ENCODE assay signal across 13 cellular contexts in genomic region chr3:182325213-182325941, GRCh38.
DNase-seq lines count a peak whose midpoint lies in the region; ATAC-seq and TF ChIP-seq lines count a peak whose summit lies in the region.
"Had no signal": no experiment of that assay in that cellular context is flagged by ENCODE, and none has a peak within 500 bp of the region (broad histone marks: within the 10 kb centered on the region; RNA-seq: fewer than 3 reads in every experiment).

No MANE protein-coding gene starts in this region.

- WGBS in mammary epithelial cell (ENCODE audit: low coverage, missing lambda C conversion rate), result 92% methylated on average over 10 of the region's 10 CpGs
- WGBS in aorta, 2 donors, result 73 to 74% methylated on average over 10 of the region's 10 CpGs
- WGBS in gastroesophageal sphincter (ENCODE audit: low coverage in 1 of 2), 2 donors, result 82 to 85% methylated on average over 4 to 10 of the region's 10 CpGs

- dilution Hi-C loops in mammary epithelial cell (cut with HindIII; ENCODE audit: low sequenced_read_pairs), result no loop called here

- BruUV-seq in mammary epithelial cell (replicated peaks; lab: Mats Ljungman, UMichigan), result no TSS peak

- no peaks in the 10 kb centered on the region for H3K79me2 ChIP-seq in mammary epithelial cell (ENCODE audit: insufficient read depth, low read length)

- CTCF ChIA-PET in mammary epithelial cell (lab: Charles Lee; ENCODE audit: low non-redundant PET), result no interaction called here

- ATAC-seq in GM21528 (IDR thresholded peaks at IDR 0.05; ENCODE audit: low FRiP score, unreplicated experiment), result peak; percentile 66
- peak; percentile 55 for ATAC-seq in HG03565 (IDR thresholded peaks at IDR 0.05; ENCODE audit: unreplicated experiment)
- no peak for ATAC-seq in aorta (ENCODE audit: low FRiP score)
- no peak for ATAC-seq in gastroesophageal sphincter

- H3K9me3 ChIP-seq in mammary epithelial cell (replicated peaks; ENCODE audit: insufficient read depth, low read length) (no peaks in the 10 kb centered on the region), aorta (ENCODE audit: control insufficient read depth, low read length) (peaks cover under 1% of the 10 kb centered on the region), gastroesophageal sphincter (peaks cover 0 to 8% (median 0%) of the 10 kb centered on the region in 3 donors)

- in situ Hi-C loops in mammary epithelial cell (cut with MboI; ENCODE audit: low sequenced_read_pairs in 2 of 2), result no loop called here

- peak overlapping the region; percentile 38 for H3K4me2 ChIP-seq in mammary epithelial cell (ENCODE audit: insufficient read depth, low read depth, low read length)

- DNase-seq in GM12865 (ENCODE audit: low read depth) (peak; percentile 55), mammary epithelial cell (peak; percentile 17), aorta (no peak), NCI-H2171 (lab: John Stamatoyannopoulos, UW) (no peak)
- no peak for DNase-seq in activated CD4-positive, CD25-positive, alpha-beta regulatory T cell (lab: John Stamatoyannopoulos, UW)
- DNase-seq: C1 segment of cervical spinal cord, dermis blood vessel endothelial cell, hypothalamus, naive B cell, NCI-H1105 had no signal

- no peak overlapping the region for H3K27ac ChIP-seq in mammary epithelial cell (ENCODE audit: insufficient read depth, low read depth, low read length)
- H3K27ac ChIP-seq in aorta (ENCODE audit: low read depth in 1 of 2, low read length in 2 of 2), result no peak overlapping the region
- H3K27ac ChIP-seq in gastroesophageal sphincter, result no peak overlapping the region

- no peak for TF ChIP-seq POLR2A in gastroesophageal sphincter (IDR thresholded peaks at IDR 0.05)

- no peaks in the 10 kb centered on the region for H4K20me1 ChIP-seq in mammary epithelial cell (ENCODE audit: insufficient read depth, low read length)

- H3K4me1 ChIP-seq in mammary epithelial cell (ENCODE audit: insufficient read depth, low read length), result peaks cover 8% of the 10 kb centered on the region
- H3K4me1 ChIP-seq in aorta (ENCODE audit: control insufficient read depth in 1 of 2, insufficient read depth in 2 of 2, low read length in 2 of 2), result no peaks in the 10 kb centered on the region
- H3K4me1 ChIP-seq in gastroesophageal sphincter, result no peaks in the 10 kb centered on the region

- H2AFZ ChIP-seq in mammary epithelial cell (ENCODE audit: low read depth, low read length), result no peak overlapping the region

- no peak for TF ChIP-seq EP300 in gastroesophageal sphincter (IDR thresholded peaks at IDR 0.05)

- intact Hi-C loops in mammary epithelial cell (cut with micrococcal nuclease) (loop anchor here (5.0 kb wide), 1 partner anchor 292 kb away; no protein-coding TSS in a partner anchor), aorta (cut with DNase I) (no loop called here)

- H3K9ac ChIP-seq in mammary epithelial cell (ENCODE audit: insufficient read depth, low read length), result no peak overlapping the region

- no peak overlapping the region for H3K4me3 ChIP-seq in GM12865 (ENCODE audit: low read depth, low read length)
- no peak overlapping the region for H3K4me3 ChIP-seq in mammary epithelial cell (replicated peaks in 1 of 3; ENCODE audit: insufficient read depth in 1 of 3, low read depth in 2 of 3, low read length in 3 of 3)
- no peak overlapping the region for H3K4me3 ChIP-seq in aorta (ENCODE audit: low read length in 2 of 2)
- H3K4me3 ChIP-seq in gastroesophageal sphincter, result no peak overlapping the region

- TF ChIP-seq CTCF in GM12865 (IDR thresholded peaks at IDR 0.05; ENCODE audit: insufficient read depth, low read depth, low read length, missing control alignments) (no peak), mammary epithelial cell (conservative IDR thresholded peaks at IDR 0.05 in 1 of 2, IDR thresholded peaks at IDR 0.05 in 1 of 2; ENCODE audit: extremely low read depth in 1 of 2, insufficient read depth in 1 of 2, low read depth in 1 of 2, low read length in 2 of 2) (no peak), gastroesophageal sphincter (IDR thresholded peaks at IDR 0.05) (no peak)

- H3K36me3 ChIP-seq in mammary epithelial cell (ENCODE audit: insufficient read depth, low read length) (no peaks in the 10 kb centered on the region), aorta (ENCODE audit: control insufficient read depth in 1 of 2, insufficient read depth in 2 of 2, low read length in 1 of 2) (no peaks in the 10 kb centered on the region), gastroesophageal sphincter (no peaks in the 10 kb centered on the region)

- H3K27me3 ChIP-seq in mammary epithelial cell (ENCODE audit: insufficient read depth, low read length), result no peaks in the 10 kb centered on the region
- H3K27me3 ChIP-seq in aorta (ENCODE audit: control insufficient read depth in 1 of 2, insufficient read depth in 2 of 2, low read length in 1 of 2), result no peaks in the 10 kb centered on the region
- H3K27me3 ChIP-seq in gastroesophageal sphincter, result no peaks in the 10 kb centered on the region

Comparison
In these comparisons a context has a peak if more than half of its experiments do, and no peak if none do; other contexts are left out.
1. DNase-seq: peak in GM12865 (single experiment) and mammary epithelial cell (single experiment); none in activated CD4-positive, CD25-positive, alpha-beta regulatory T cell (0 of 4), aorta (0 of 2) and NCI-H2171 (single experiment).
2. ATAC-seq: peak in GM21528 (single experiment) and HG03565 (single experiment); none in aorta (single experiment) and gastroesophageal sphincter (single experiment).